Comparison of ENCODE assay signal across 14 cellular contexts in genomic region chr4:80422727-80423404, GRCh38.
DNase-seq lines count a peak whose midpoint lies in the region; ATAC-seq and TF ChIP-seq lines count a peak whose summit lies in the region.
"Had no signal": no experiment of that assay in that cellular context is flagged by ENCODE, and none has a peak within 500 bp of the region (broad histone marks: within the 10 kb centered on the region; RNA-seq: fewer than 3 reads in every experiment).

No MANE protein-coding gene starts in this region.

- no peak overlapping the region for H3K27ac ChIP-seq in suprapubic skin

- no peak overlapping the region for H3K4me3 ChIP-seq in suprapubic skin

- ATAC-seq in GM18502 (IDR thresholded peaks at IDR 0.05; ENCODE audit: poor library complexity, unreplicated experiment) (peak; percentile 80), GM21526 (IDR thresholded peaks at IDR 0.05; ENCODE audit: low FRiP score, unreplicated experiment) (peak; percentile 73), HG03432 (IDR thresholded peaks at IDR 0.05; ENCODE audit: unreplicated experiment) (peak; percentile 74)

- WGBS in suprapubic skin: 82% methylated on average over 1 of the region's 1 CpG

- no peaks in the 10 kb centered on the region for H3K4me1 ChIP-seq in suprapubic skin
- H3K4me1 ChIP-seq: BE2C had no signal

- H3K9me3 ChIP-seq in suprapubic skin: no peaks in the 10 kb centered on the region
- H3K9me3 ChIP-seq: BE2C had no signal

- TF ChIP-seq POLR2A in suprapubic skin (IDR thresholded peaks at IDR 0.05): no peak

- TF ChIP-seq CTCF in suprapubic skin (IDR thresholded peaks at IDR 0.05): no peak

- peak; percentile 47 for DNase-seq in central memory CD4-positive, alpha-beta T cell
- DNase-seq in suprapubic skin (ENCODE audit: low spot score in 2 of 2) (no peak), cortex of kidney (lab: John Stamatoyannopoulos, UW) (no peak), DMS 273 (lab: John Stamatoyannopoulos, UW; ENCODE audit: unreplicated experiment) (no peak), dedifferentiated amniotic fluid mesenchymal stem cell (ENCODE audit: extremely low spot score) (no peak)
- DNase-seq: activated CD4-positive, alpha-beta memory T cell treated with anti-CD3 and anti-CD28 coated beads for 36 hours; BE2C; cerebellar nuclear complex; head of caudate nucleus; NCI-H2227 treated with DMSO at 0.1 percent for 48 hours; retina had no signal

- no peak for TF ChIP-seq EP300 in suprapubic skin (IDR thresholded peaks at IDR 0.05)

- no peaks in the 10 kb centered on the region for H3K36me3 ChIP-seq in suprapubic skin
- H3K36me3 ChIP-seq: BE2C had no signal

- no peaks in the 10 kb centered on the region for H3K27me3 ChIP-seq in suprapubic skin
- H3K27me3 ChIP-seq: BE2C had no signal
